ENCODE assay signal across 24 cellular contexts in the genomic region with DNA sequence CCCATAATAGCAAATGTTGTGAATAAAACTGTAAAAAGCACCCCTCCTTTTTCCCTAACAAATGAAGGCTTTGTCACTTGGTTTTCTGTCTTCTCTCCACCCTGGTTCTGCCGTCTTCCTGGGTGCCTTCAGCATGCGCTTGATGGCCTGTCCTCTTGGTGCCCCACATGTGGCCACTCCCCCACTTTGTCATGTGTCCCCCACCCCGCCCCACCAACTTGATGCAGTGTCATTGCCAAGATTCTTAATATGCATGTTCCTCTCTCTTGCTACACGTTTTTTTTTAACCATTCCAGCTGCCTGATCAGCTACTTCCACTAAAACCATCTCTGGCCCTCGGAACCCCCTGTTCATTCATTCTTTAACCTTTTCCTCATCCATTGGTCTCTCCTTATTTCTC.
"Had no signal": no experiment of that assay in that cellular context is flagged by ENCODE, and none has a peak within 500 bp of the region (broad histone marks: within the 10 kb centered on the region; RNA-seq: fewer than 3 reads in every experiment).

No MANE protein-coding gene starts in this region.

- ATAC-seq: activated CD4-positive, alpha-beta T cell treated with anti-CD3 and anti-CD28 coated beads for 36 hours; activated T-cell treated with anti-CD3 and anti-CD28 coated beads, Interleukin-2, amount 50 U/mL, for 72 hours; K562; T-helper 17 cell had no signal

- H3K27ac ChIP-seq: adrenal gland, PC-9, WERI-Rb-1 had no signal

- H3K36me3 ChIP-seq: adrenal gland, WERI-Rb-1 had no signal

- H3K4me1 ChIP-seq: adrenal gland had no signal

- DNase-seq: activated CD4-positive, alpha-beta memory T cell treated with anti-CD3 and anti-CD28 coated beads, Interleukin-2, amount 10 ng/mL, durations not matched to agents 7 days and 5 days; activated CD4-positive, alpha-beta T cell treated with anti-CD3 and anti-CD28 coated beads for 36 hours; activated CD4-positive, alpha-beta T cell treated with anti-CD3 and anti-CD28 coated beads, Interleukin-2, amount 50 U/mL, for 1 hour; activated naive CD4-positive, alpha-beta T cell treated with anti-CD3 and anti-CD28 coated beads, Interleukin-2, amount 50 U/mL, for 16 hours; activated naive CD8-positive, alpha-beta T cell treated with anti-CD3 and anti-CD28 coated beads, Interleukin-2, amount 10 ng/mL, durations not matched to agents 7 days and 5 days; activated T-cell treated with anti-CD3 and anti-CD28 coated beads for 4 hours; activated T-cell treated with anti-CD3 and anti-CD28 coated beads, Interleukin-2, amount 50 U/mL, for 72 hours; anterior cingulate cortex; caudate nucleus; Karpas-422; MM.1S; NCI-H1105 treated with DMSO at 0.1 percent for 48 hours; NCI-H1436 treated with DMSO at 0.1 percent for 48 hours; NCI-H187; NCI-H2081 treated with DMSO at 0.1 percent for 48 hours; NCI-H446; NCI-H524; PC-9; SIG-M5; T-helper 17 cell; T-helper 9 cell; WERI-Rb-1 had no signal

- H3K4me3 ChIP-seq: adrenal gland, K562, PC-9 had no signal

- H3K9me3 ChIP-seq: adrenal gland had no signal

- H3K27me3 ChIP-seq: adrenal gland had no signal

- H2AFZ ChIP-seq: PC-9 had no signal

- H3K4me2 ChIP-seq: PC-9 had no signal
